ENCODE assay signal across 14 cellular contexts in the genomic region with DNA sequence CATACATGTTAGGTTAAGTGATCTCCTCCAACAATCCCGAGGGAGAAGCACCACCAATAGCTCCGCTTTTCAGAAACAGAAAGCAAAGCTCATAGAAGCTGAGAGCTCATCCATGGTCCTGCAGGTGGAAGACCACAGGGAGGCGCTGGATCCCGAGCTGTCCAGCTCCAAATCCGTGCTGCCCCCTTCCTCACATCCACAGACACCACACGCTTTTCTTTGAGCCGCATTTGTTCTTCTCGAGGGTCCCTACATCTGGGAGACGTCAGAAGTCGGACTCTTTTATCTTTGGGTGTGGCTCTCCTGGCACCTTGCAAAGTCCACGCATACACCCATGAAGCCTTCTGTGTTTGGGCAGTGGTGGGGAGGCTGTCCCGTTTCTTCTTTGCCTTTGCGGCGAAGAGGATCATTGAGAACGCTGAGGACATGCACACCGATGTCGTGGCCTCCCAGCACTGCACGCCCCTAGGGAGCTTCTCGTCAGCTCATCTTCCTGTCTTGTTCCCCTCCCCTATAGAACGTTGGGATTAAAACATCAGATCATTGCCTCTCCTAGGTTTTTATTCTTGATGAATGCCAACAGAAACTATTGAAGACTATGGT.
A peak's percentile ranks its signal among the peaks of the same experiment; 100 is the strongest.
DNase-seq lines count a peak whose midpoint lies in the region; ATAC-seq and TF ChIP-seq lines count a peak whose summit lies in the region.
"Had no signal": no experiment of that assay in that cellular context is flagged by ENCODE, and none has a peak within 500 bp of the region (broad histone marks: within the 10 kb centered on the region; RNA-seq: fewer than 3 reads in every experiment).

No MANE protein-coding gene starts in this region.

- H3K27me3 ChIP-seq in heart right ventricle (peaks cover 0 to 61% (median 38%) of the 10 kb centered on the region in 7 donors), right cardiac atrium (ENCODE audit: control insufficient read depth, insufficient read depth) (no peaks in the 10 kb centered on the region), testis (no peaks in the 10 kb centered on the region)

- H3K27ac ChIP-seq in heart right ventricle (no peak overlapping the region), right cardiac atrium (ENCODE audit: low read length) (no peak overlapping the region), testis (no peak overlapping the region)

- H3K4me3 ChIP-seq in heart right ventricle (no peak overlapping the region), right cardiac atrium (ENCODE audit: low read length) (no peak overlapping the region), testis (no peak overlapping the region)

- no peak for DNase-seq in heart right ventricle
- DNase-seq in right cardiac atrium, result no peak
- DNase-seq in NCI-H460 (ENCODE audit: extremely low read depth, low read depth), result peak; percentile 11
- peak; percentile 74 for DNase-seq in endothelial cell (ENCODE audit: low spot score)
- DNase-seq in testis, result peak; percentile 29
- DNase-seq in D341Med (ENCODE audit: low spot score), result no peak
- DNase-seq in effector CD4-positive, alpha-beta T cell, result no peak
- DNase-seq: aorta; immature natural killer cell; IMR-90; naive thymus-derived CD8-positive, alpha-beta T cell; NCI-H446 treated with DMSO at 0.1 percent for 48 hours; stimulated activated naive B cell treated with anti-CD40 and anti-IgM and Interleukin-4, amounts not matched to agents 10 μg/mL and 1 μg/mL and 100 μg/mL, for 72 hours had no signal

- H3K9me3 ChIP-seq in heart right ventricle (peaks cover 0 to 7% (median 0%) of the 10 kb centered on the region in 11 donors), right cardiac atrium (ENCODE audit: control insufficient read depth, low read length) (no peaks in the 10 kb centered on the region), testis (no peaks in the 10 kb centered on the region)

- H3K9me3 Mint-ChIP-seq in endothelial cell (ENCODE audit: unreplicated experiment), result peaks cover 8% of the 10 kb centered on the region

- H3K36me3 Mint-ChIP-seq in endothelial cell (ENCODE audit: low read depth, unreplicated experiment), result peaks cover 6% of the 10 kb centered on the region
- H3K36me3 Mint-ChIP-seq: immature natural killer cell; stimulated activated naive B cell treated with anti-CD40 and anti-IgM and Interleukin-4, amounts not matched to agents 10 μg/mL and 1 μg/mL and 100 μg/mL, for 72 hours had no signal

- H3K4me1 ChIP-seq in heart right ventricle, result no peaks in the 10 kb centered on the region
- H3K4me1 ChIP-seq in right cardiac atrium (ENCODE audit: control insufficient read depth, insufficient read depth, low read length), result no peaks in the 10 kb centered on the region
- H3K4me1 ChIP-seq in testis, result no peaks in the 10 kb centered on the region

- WGBS in heart right ventricle, 2 donors, result 32 to 33% methylated on average over 20 of the region's 20 CpGs
- 32% methylated on average over 20 of the region's 20 CpGs for WGBS in right cardiac atrium
- 40 to 54% methylated on average over 20 of the region's 20 CpGs for WGBS in testis, 2 donors

- H3K27me3 Mint-ChIP-seq in endothelial cell (ENCODE audit: unreplicated experiment), result peaks cover 9% of the 10 kb centered on the region

- no peaks in the 10 kb centered on the region for H3K36me3 ChIP-seq in heart right ventricle
- H3K36me3 ChIP-seq in testis (ENCODE audit: low read depth, missing control alignments), result no peaks in the 10 kb centered on the region

- H3K4me3 Mint-ChIP-seq in endothelial cell (ENCODE audit: unreplicated experiment), result no peak overlapping the region
- H3K4me3 Mint-ChIP-seq: immature natural killer cell; naive thymus-derived CD8-positive, alpha-beta T cell; stimulated activated naive B cell treated with anti-CD40 and anti-IgM and Interleukin-4, amounts not matched to agents 10 μg/mL and 1 μg/mL and 100 μg/mL, for 72 hours had no signal

- intact Hi-C loops in heart right ventricle (cut with DNase I) (no loop called here), right cardiac atrium (cut with DNase I) (no loop called here), testis (cut with DNase I; ENCODE audit: low total_unique reads) (no loop called here)

- no peak overlapping the region for H3K27ac Mint-ChIP-seq in endothelial cell (ENCODE audit: unreplicated experiment)
- H3K27ac Mint-ChIP-seq: immature natural killer cell; stimulated activated naive B cell treated with anti-CD40 and anti-IgM and Interleukin-4, amounts not matched to agents 10 μg/mL and 1 μg/mL and 100 μg/mL, for 72 hours had no signal

- no peak for TF ChIP-seq POLR2A in testis (IDR thresholded peaks at IDR 0.05)

- no peaks in the 10 kb centered on the region for H3K4me1 Mint-ChIP-seq in endothelial cell (ENCODE audit: unreplicated experiment)
- H3K4me1 Mint-ChIP-seq: immature natural killer cell; stimulated activated naive B cell treated with anti-CD40 and anti-IgM and Interleukin-4, amounts not matched to agents 10 μg/mL and 1 μg/mL and 100 μg/mL, for 72 hours had no signal

- ATAC-seq in heart right ventricle (no peak), right cardiac atrium (no peak), HG03354 (IDR thresholded peaks at IDR 0.05; ENCODE audit: poor library complexity, severe bottlenecking, unreplicated experiment) (no peak)
- ATAC-seq: naive thymus-derived CD8-positive, alpha-beta T cell; stimulated activated naive B cell treated with anti-CD40 and anti-IgM and Interleukin-4, amounts not matched to agents 10 μg/mL and 1 μg/mL and 100 μg/mL, for 72 hours had no signal

- TF ChIP-seq CTCF in heart right ventricle (IDR thresholded peaks at IDR 0.05) (peak in 6 of 9 donors; percentile 35 to 44 (median 36)), endothelial cell (IDR thresholded peaks at IDR 0.05; ENCODE audit: unreplicated experiment) (peak; percentile 52), testis (IDR thresholded peaks at IDR 0.05) (no peak)

Comparison
In these comparisons a context has a peak if more than half of its experiments do, and no peak if none do; other contexts are left out.
1. DNase-seq: peak in NCI-H460 (single experiment), endothelial cell (single experiment) and testis (single experiment); none in heart right ventricle (0 of 2), right cardiac atrium (0 of 3), D341Med (single experiment) and effector CD4-positive, alpha-beta T cell (single experiment).
2. CTCF ChIP-seq: peak in heart right ventricle (6 of 9) and endothelial cell (single experiment); none in testis (0 of 3).